Comparison of ENCODE assay signal across 8 cellular contexts in the genomic region with DNA sequence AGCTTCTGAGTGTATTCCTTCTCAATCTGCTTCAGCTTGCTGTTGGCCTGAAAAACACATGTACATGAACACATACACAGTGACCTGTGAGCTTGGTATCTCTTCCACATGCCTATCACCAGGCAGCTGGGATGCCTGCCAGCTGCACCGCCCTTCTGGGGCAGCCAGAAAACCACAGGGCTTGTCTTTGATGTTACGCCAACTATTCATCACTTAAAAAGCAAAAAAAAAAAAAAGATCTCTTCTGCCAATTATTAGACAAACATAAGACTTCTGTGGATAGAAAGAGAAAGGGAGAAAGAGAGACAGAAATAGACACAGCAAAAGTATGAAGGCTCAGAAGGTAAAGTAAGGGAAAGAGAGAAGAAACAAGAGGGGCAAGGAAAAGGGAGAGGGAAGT.
DNase-seq lines count a peak whose midpoint lies in the region; ATAC-seq, FAIRE-seq and TF ChIP-seq lines count a peak whose summit lies in the region.

No MANE protein-coding gene starts in this region.

- no peak overlapping the region for H3K9ac ChIP-seq in astrocyte (ENCODE audit: low read length)

- H3K27ac ChIP-seq in SJSA1 (0 out of 2 replicates have a peak overlapping the region, but pooled peaks have one; percentile 16), astrocyte (ENCODE audit: low read depth, low read length) (no peak overlapping the region)

- H3K36me3 Mint-ChIP-seq in astrocyte (ENCODE audit: low read depth, unreplicated experiment) = no peaks in the 10 kb centered on the region
- no peaks in the 10 kb centered on the region for H3K36me3 Mint-ChIP-seq in stimulated activated naive CD8-positive, alpha-beta T cell treated with anti-CD3 and anti-CD28 coated beads, Interleukin-15, Interleukin-2, amounts not matched to agents 100 ng/mL and 50 ng/mL, for 24 hours (ENCODE audit: low read depth)

- TF ChIP-seq POLR2A in GM18505 (IDR thresholded peaks at IDR 0.05; ENCODE audit: borderline replicate concordance, extremely low read depth, insufficient read depth, insufficient read length) = no peak

- no peak overlapping the region for H2AFZ ChIP-seq in astrocyte (ENCODE audit: low read depth, low read length)

- H3K79me2 ChIP-seq in astrocyte (ENCODE audit: insufficient read depth, low read length) = no peaks in the 10 kb centered on the region

- peaks cover 17% of the 10 kb centered on the region for H3K4me1 ChIP-seq in SJSA1 (replicated peaks)
- peaks cover 14% of the 10 kb centered on the region for H3K4me1 ChIP-seq in astrocyte (ENCODE audit: insufficient read depth, low read length)

- no peaks in the 10 kb centered on the region for H3K27me3 ChIP-seq in SJSA1 (replicated peaks)
- no peaks in the 10 kb centered on the region for H3K27me3 ChIP-seq in astrocyte (ENCODE audit: insufficient read depth, low read length)

- peak overlapping the region; percentile 5 for H3K27ac Mint-ChIP-seq in astrocyte (ENCODE audit: unreplicated experiment)
- H3K27ac Mint-ChIP-seq in stimulated activated naive CD8-positive, alpha-beta T cell treated with anti-CD3 and anti-CD28 coated beads, Interleukin-15, Interleukin-2, amounts not matched to agents 100 ng/mL and 50 ng/mL, for 24 hours = peak overlapping the region; percentile 5

- DNase-seq in AG09309 (ENCODE audit: low read depth) (peak; percentile 73), SJSA1 (ENCODE audit: low read depth in 1 of 2, low spot score in 2 of 2) (peak; percentile 93 to 96), astrocyte (ENCODE audit: low read depth) (peak; percentile 95), left colon (peak; percentile 72 to 77)

- no peaks in the 10 kb centered on the region for H4K20me1 ChIP-seq in astrocyte (ENCODE audit: insufficient read depth, low read length)

- H3K4me3 Mint-ChIP-seq in astrocyte (ENCODE audit: unreplicated experiment) = no peak overlapping the region
- no peak overlapping the region for H3K4me3 Mint-ChIP-seq in stimulated activated naive CD8-positive, alpha-beta T cell treated with anti-CD3 and anti-CD28 coated beads, Interleukin-15, Interleukin-2, amounts not matched to agents 100 ng/mL and 50 ng/mL, for 24 hours

- peaks cover 22% of the 10 kb centered on the region for H3K4me1 Mint-ChIP-seq in astrocyte (ENCODE audit: low read depth, unreplicated experiment)
- H3K4me1 Mint-ChIP-seq in stimulated activated naive CD8-positive, alpha-beta T cell treated with anti-CD3 and anti-CD28 coated beads, Interleukin-15, Interleukin-2, amounts not matched to agents 100 ng/mL and 50 ng/mL, for 24 hours (ENCODE audit: low read depth) = peaks cover 21% of the 10 kb centered on the region

- no peaks in the 10 kb centered on the region for H3K27me3 Mint-ChIP-seq in astrocyte (ENCODE audit: low read depth, unreplicated experiment)
- peaks cover 7% of the 10 kb centered on the region for H3K27me3 Mint-ChIP-seq in stimulated activated naive CD8-positive, alpha-beta T cell treated with anti-CD3 and anti-CD28 coated beads, Interleukin-15, Interleukin-2, amounts not matched to agents 100 ng/mL and 50 ng/mL, for 24 hours

- no peaks in the 10 kb centered on the region for H3K9me3 ChIP-seq in SJSA1 (replicated peaks)
- H3K9me3 ChIP-seq in astrocyte (ENCODE audit: insufficient read depth, low read depth, low read length) = no peaks in the 10 kb centered on the region

- peak overlapping the region; percentile 62 for H3K4me2 ChIP-seq in astrocyte (ENCODE audit: low read length)

- no peaks in the 10 kb centered on the region for H3K9me3 Mint-ChIP-seq in astrocyte (ENCODE audit: unreplicated experiment)
- H3K9me3 Mint-ChIP-seq in stimulated activated naive CD8-positive, alpha-beta T cell treated with anti-CD3 and anti-CD28 coated beads, Interleukin-15, Interleukin-2, amounts not matched to agents 100 ng/mL and 50 ng/mL, for 24 hours = no peaks in the 10 kb centered on the region

- H3K4me3 ChIP-seq in AG09309 (ENCODE audit: control insufficient read depth, low read depth, low read length) (no peak overlapping the region), SJSA1 (no peak overlapping the region), astrocyte (ENCODE audit: insufficient read depth, low read depth, low read length) (no peak overlapping the region)

- H3K36me3 ChIP-seq in SJSA1 (no peaks in the 10 kb centered on the region), astrocyte (ENCODE audit: insufficient read depth, low read length) (no peaks in the 10 kb centered on the region)

- peak; percentile 71 for FAIRE-seq in astrocyte (lab: Jason Lieb, UNC)

- intact Hi-C loops in left colon (cut with DNase I, micrococcal nuclease) = no loop called here

- no peak for TF ChIP-seq CTCF in AG09309 (IDR thresholded peaks at IDR 0.05; ENCODE audit: control insufficient read depth, insufficient read depth, low read depth, low read length, missing control alignments)
- no peak for TF ChIP-seq CTCF in astrocyte (IDR thresholded peaks at IDR 0.05; ENCODE audit: insufficient read depth, low read depth, low read length)

- ATAC-seq in HG03097 (IDR thresholded peaks at IDR 0.05; ENCODE audit: low FRiP score, unreplicated experiment) = peak; percentile 63
- peak; percentile 99 for ATAC-seq in left colon
- ATAC-seq in HG03175 (IDR thresholded peaks at IDR 0.05; ENCODE audit: unreplicated experiment) = no peak
- no peak for ATAC-seq in GM18505 (IDR thresholded peaks at IDR 0.05; ENCODE audit: unreplicated experiment)

Comparison
In these comparisons a context has a peak if more than half of its experiments do, and no peak if none do; other contexts are left out.
1. ATAC-seq: peak in HG03097 (single experiment) and left colon (single experiment); none in HG03175 (single experiment) and GM18505 (single experiment).
2. Peak in every context shown above with its lines, with median percentiles within 50 percentile points of each other: DNase-seq.